ENCODE assay signal across 1 cellular context in the genomic region with DNA sequence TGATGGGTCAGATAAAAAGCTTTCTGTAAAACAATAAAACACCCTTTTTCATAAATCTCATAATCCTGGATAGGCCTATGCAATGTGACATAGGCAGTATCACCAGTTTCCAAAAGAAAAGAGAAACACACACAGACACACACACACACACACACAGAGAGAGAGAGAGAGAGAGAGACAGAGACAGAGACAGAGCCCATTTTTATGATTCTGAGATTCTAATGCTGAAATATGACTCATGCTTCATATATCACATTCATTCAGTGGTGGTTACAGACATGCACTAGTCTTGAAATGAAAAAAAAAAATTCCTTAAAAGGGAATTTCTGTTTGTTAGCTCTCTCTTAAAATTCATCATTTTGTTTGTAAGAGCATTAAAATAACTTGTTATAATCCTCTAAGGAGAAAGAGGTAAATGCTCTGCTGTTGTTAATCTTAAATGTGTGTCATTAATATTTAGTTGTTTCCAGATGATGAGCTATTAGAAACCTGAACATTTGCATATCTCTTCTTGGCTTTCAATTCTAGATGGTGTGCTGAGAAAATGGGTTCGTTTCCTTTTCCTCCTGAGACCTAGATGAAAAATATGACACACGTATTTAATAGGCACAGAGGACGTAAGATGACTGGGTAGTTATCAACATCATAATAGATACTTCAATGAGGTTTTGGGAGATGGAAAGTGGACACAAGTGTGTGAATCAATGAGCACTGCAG.
A peak's percentile ranks its signal among the peaks of the same experiment; 100 is the strongest.
TF ChIP-seq lines count a peak whose summit lies in the region.

No MANE protein-coding gene starts in this region.

TF ChIP-seq in GM12878, 131 proteins besides CTCF, POLR2A, EP300 and RAD21 (continued from another document):
- 0 out of 2 replicates have a peak, but pooled peaks have one; percentile 11 for TF ChIP-seq ATF7 (IDR thresholded peaks at IDR 0.05; ENCODE audit: low read depth)
- TF ChIP-seq, protein P1, sequence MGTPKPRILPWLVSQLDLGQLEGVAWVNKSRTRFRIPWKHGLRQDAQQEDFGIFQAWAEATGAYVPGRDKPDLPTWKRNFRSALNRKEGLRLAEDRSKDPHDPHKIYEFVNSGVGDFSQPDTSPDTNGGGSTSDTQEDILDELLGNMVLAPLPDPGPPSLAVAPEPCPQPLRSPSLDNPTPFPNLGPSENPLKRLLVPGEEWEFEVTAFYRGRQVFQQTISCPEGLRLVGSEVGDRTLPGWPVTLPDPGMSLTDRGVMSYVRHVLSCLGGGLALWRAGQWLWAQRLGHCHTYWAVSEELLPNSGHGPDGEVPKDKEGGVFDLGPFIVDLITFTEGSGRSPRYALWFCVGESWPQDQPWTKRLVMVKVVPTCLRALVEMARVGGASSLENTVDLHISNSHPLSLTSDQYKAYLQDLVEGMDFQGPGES (IDR thresholded peaks at IDR 0.05) = no peak
